In genomic region chr3:150385296-150386242, GRCh38 we compare ENCODE assay signal across 8 cellular contexts. TPM values are rescaled to one million over a fixed set of nuclear protein-coding genes. Genes with fewer than 3 reads are reported as not detected.
DNase-seq lines count a peak whose midpoint lies in the region; ATAC-seq and TF ChIP-seq lines count a peak whose summit lies in the region.

No MANE protein-coding gene starts in this region.

- H3K4me3 ChIP-seq in HEK293 (ENCODE audit: low read depth, low read length) = no peak overlapping the region
- no peak overlapping the region for H3K4me3 ChIP-seq in adrenal gland
- no peak overlapping the region for H3K4me3 ChIP-seq in coronary artery
- no peak overlapping the region for H3K4me3 ChIP-seq in H7 (ENCODE audit: insufficient read depth, low read depth, low read length)

- no peaks in the 10 kb centered on the region for H3K4me1 ChIP-seq in HEK293 (ENCODE audit: control insufficient read depth, insufficient read depth, low read length)
- no peaks in the 10 kb centered on the region for H3K4me1 ChIP-seq in adrenal gland (replicated peaks in 1 of 2)

- H3K4me3 Mint-ChIP-seq in natural killer cell treated with Interleukin-12 subunit alpha and Interleukin-12 subunit beta and Interleukin-15 and Interleukin-18, amount 100 ng/mL, for 72 hours = peak overlapping the region; percentile 85

- no peaks in the 10 kb centered on the region for H3K9me3 Mint-ChIP-seq in natural killer cell treated with Interleukin-12 subunit alpha and Interleukin-12 subunit beta and Interleukin-15 and Interleukin-18, amount 100 ng/mL, for 72 hours

- H3K36me3 ChIP-seq in HEK293 (ENCODE audit: control insufficient read depth in 2 of 2, insufficient read depth in 1 of 2, low read length in 2 of 2) = no peaks in the 10 kb centered on the region
- no peaks in the 10 kb centered on the region for H3K36me3 ChIP-seq in adrenal gland (replicated peaks in 1 of 2)
- no peaks in the 10 kb centered on the region for H3K36me3 ChIP-seq in H7 (replicated peaks; ENCODE audit: control insufficient read depth, insufficient read depth, low read length)

- H3K27me3 ChIP-seq in adrenal gland = no peaks in the 10 kb centered on the region
- no peaks in the 10 kb centered on the region for H3K27me3 ChIP-seq in H7 (ENCODE audit: control insufficient read depth, insufficient read depth, low read length)

- WGBS in adrenal gland, 4 donors = 71 to 82% (median 78%) methylated on average over 6 of the region's 6 CpGs

- CTCF ChIA-PET in HEK293 (lab: Yijun Ruan, JAX) = interaction anchor here (0.6 to 1.0 kb wide), 3 partner anchors 16 to 26 kb away, joined by 3 to 4 read pairs (median 3); no protein-coding TSS in a partner anchor

- peaks cover 0 to 5% of the 10 kb centered on the region in 2 donors for H3K27me3 Mint-ChIP-seq in natural killer cell treated with Interleukin-12 subunit alpha and Interleukin-12 subunit beta and Interleukin-15 and Interleukin-18, amount 100 ng/mL, for 72 hours

- peak; percentile 71 for DNase-seq in natural killer cell treated with Interleukin-12 subunit alpha and Interleukin-12 subunit beta and Interleukin-15 and Interleukin-18, amount 100 ng/mL, for 72 hours (ENCODE audit: low spot score)
- DNase-seq in adrenal gland = no peak
- no peak for DNase-seq in coronary artery (ENCODE audit: low spot score)
- DNase-seq in H7 = no peak

- peak overlapping the region; percentile 77 to 80 for H3K27ac Mint-ChIP-seq in natural killer cell treated with Interleukin-12 subunit alpha and Interleukin-12 subunit beta and Interleukin-15 and Interleukin-18, amount 100 ng/mL, for 72 hours

- no peak overlapping the region for H3K27ac ChIP-seq in HEK293 (ENCODE audit: extremely low read depth, low read depth, low read length)
- H3K27ac ChIP-seq in adrenal gland = no peak overlapping the region
- H3K27ac ChIP-seq in coronary artery = no peak overlapping the region

- peak; percentile 30; the same call in 1 of the 2 replicates for TF ChIP-seq POLR2A in Raji (IDR thresholded peaks at IDR 0.05; ENCODE audit: insufficient read depth, low read depth, low read length)
- TF ChIP-seq POLR2A in adrenal gland (IDR thresholded peaks at IDR 0.05) = no peak

- H3K4me1 Mint-ChIP-seq in natural killer cell treated with Interleukin-12 subunit alpha and Interleukin-12 subunit beta and Interleukin-15 and Interleukin-18, amount 100 ng/mL, for 72 hours (ENCODE audit: low read depth in 2 of 2) = peaks cover 16 to 17% of the 10 kb centered on the region in 2 donors

- peak; percentile 54 for ATAC-seq in GM18868 (IDR thresholded peaks at IDR 0.05; ENCODE audit: unreplicated experiment)
- ATAC-seq in natural killer cell treated with Interleukin-12 subunit alpha and Interleukin-12 subunit beta and Interleukin-15 and Interleukin-18, amount 100 ng/mL, for 72 hours = peak; percentile 67 to 83
- no peak for ATAC-seq in GM19324 (IDR thresholded peaks at IDR 0.05; ENCODE audit: low FRiP score, unreplicated experiment)

- H3K36me3 Mint-ChIP-seq in natural killer cell treated with Interleukin-12 subunit alpha and Interleukin-12 subunit beta and Interleukin-15 and Interleukin-18, amount 100 ng/mL, for 72 hours = no peaks in the 10 kb centered on the region

- intact Hi-C loops in adrenal gland (cut with DNase I) = no loop called here

- no peak for TF ChIP-seq CTCF in HEK293 (tag by site-specific recombination; IDR thresholded peaks at IDR 0.05)
- no peak for TF ChIP-seq CTCF in adrenal gland (IDR thresholded peaks at IDR 0.05)
- TF ChIP-seq CTCF in coronary artery (IDR thresholded peaks at IDR 0.05) = no peak

- H3K9me3 ChIP-seq in HEK293 (ENCODE audit: control insufficient read depth, insufficient read depth, low read depth, low read length) = no peaks in the 10 kb centered on the region
- no peaks in the 10 kb centered on the region for H3K9me3 ChIP-seq in adrenal gland (replicated peaks in 1 of 3)

- POLR2A ChIA-PET in HEK293 (lab: Yijun Ruan, JAX) = no interaction called here

TF ChIP-seq in HEK293, 187 proteins besides CTCF, POLR2A, EP300 and RAD21:
- TF ChIP-seq ZFHX2 (tag by site-specific recombination; conservative IDR thresholded peaks at IDR 0.05) (peak; percentile 36; the same call in 1 of the 2 replicates), ZNF398 (tag by site-specific recombination; IDR thresholded peaks at IDR 0.05) (0 out of 2 replicates have a peak, but pooled peaks have one; percentile 9), EGR2 (tag by site-specific recombination; IDR thresholded peaks at IDR 0.05; ENCODE audit: low read depth) (peak; percentile 43; the same call in 1 of the 2 replicates), KLF1 (tag by site-specific recombination; IDR thresholded peaks at IDR 0.05) (no peak)

RNA-seq across cellular contexts. Expression of gene TSC22D2, which starts 22.5 kb away (rescaled TPM):
- 10 to 100 TPM; 18.7 to 23.7 TPM for total RNA-seq in natural killer cell treated with Interleukin-12 subunit alpha and Interleukin-12 subunit beta and Interleukin-15 and Interleukin-18, amount 100 ng/mL, for 72 hours
- total RNA-seq in adrenal gland = 10 to 100 TPM in 7 of 8 donors, 1 to 10 TPM in 1; 8.3 to 22.6 (median 19.1) TPM
- 10 to 100 TPM; 11.9 to 16.7 (median 15.8) TPM for polyA plus RNA-seq in adrenal gland
- total RNA-seq in H7 (2014; rRNA removed; shearing (Covaris generic)) = 5.8 and 6.1 TPM in 2 replicates
